ENCODE assay signal across 8 cellular contexts in the genomic region with DNA sequence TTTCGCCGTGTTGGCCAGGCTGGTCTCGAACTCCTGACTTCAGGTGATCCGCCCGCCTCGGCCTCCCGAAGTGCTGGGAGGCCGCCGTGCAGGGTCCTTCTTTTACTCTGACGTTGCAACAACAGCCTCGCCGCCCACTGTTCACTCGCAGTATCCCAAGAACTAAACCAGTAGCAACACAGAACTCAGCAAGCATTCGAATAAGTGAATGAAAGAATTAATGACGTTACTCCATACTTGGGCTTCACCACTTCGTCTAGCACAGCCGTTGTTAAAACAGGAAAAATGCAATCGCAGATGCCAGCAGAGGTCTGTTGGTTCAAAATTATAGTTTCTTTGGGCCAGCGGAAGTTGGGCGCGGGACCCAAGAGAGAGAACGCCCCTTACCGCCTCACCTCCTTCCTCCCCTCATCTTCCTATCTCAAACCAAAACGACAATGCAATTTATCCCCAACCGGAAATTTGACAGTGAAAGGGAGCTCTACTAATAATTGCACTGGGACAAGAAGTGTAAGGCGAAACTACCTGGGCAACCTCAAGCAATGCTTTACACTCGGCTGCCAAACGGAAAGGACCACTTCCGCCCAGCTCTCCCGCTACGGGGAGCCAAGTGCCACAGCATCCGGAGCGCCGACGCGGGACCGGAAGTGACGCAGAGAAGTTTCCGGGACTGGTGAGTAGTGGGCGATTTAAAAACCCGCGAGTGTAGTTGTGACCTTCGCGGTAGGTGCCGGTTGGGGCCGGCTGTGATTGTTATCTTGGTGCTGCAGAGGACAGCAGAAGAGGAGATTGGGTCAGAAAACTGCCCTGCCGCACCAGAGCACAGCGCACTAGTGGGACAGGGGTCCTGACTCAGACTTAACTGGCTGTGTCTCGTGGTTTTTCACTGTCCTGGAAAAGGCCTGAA. TPM values are rescaled to one million over a fixed set of nuclear protein-coding genes. Genes with fewer than 3 reads are reported as not detected.
DNase-seq lines count a peak whose midpoint lies in the region; ATAC-seq and TF ChIP-seq lines count a peak whose summit lies in the region.

TSS of gene NIF3L1 (plus strand) at position 653 of the 907 bp plus-strand sequence. CDS start 2,573 bp downstream, outside the sequence.
TSS of gene PPIL3 (minus strand) at position 359 of the 907 bp plus-strand sequence. CDS start 1,462 bp downstream, outside the sequence.

- peak within 1 kb of the TSS; percentile 91 to 92 for H3K4me3 ChIP-seq in CD4-positive, alpha-beta memory T cell (ENCODE audit: low read length in 2 of 2)
- peak within 1 kb of the TSS; percentile 57 for H3K4me3 ChIP-seq in lung

- no peaks in the 10 kb centered on the region for H3K27me3 Mint-ChIP-seq in CD4-positive, alpha-beta memory T cell

- H3K27me3 ChIP-seq in CD4-positive, alpha-beta memory T cell (ENCODE audit: insufficient read depth, low read length), result no peaks in the 10 kb centered on the region
- H3K27me3 ChIP-seq in lung (ENCODE audit: control insufficient read depth, insufficient read depth), result no peaks in the 10 kb centered on the region

- H3K9me3 Mint-ChIP-seq in CD4-positive, alpha-beta memory T cell, result no peaks in the 10 kb centered on the region

- H3K27ac ChIP-seq in CD4-positive, alpha-beta memory T cell (ENCODE audit: low read depth, low read length), result peak within 1 kb of the TSS; percentile 85
- peak within 1 kb of the TSS; percentile 86 to 98 for H3K27ac ChIP-seq in lung (ENCODE audit: low read depth in 1 of 2, low read length in 1 of 2)

- peaks cover 30 to 57% (median 45%) of the 10 kb centered on the region in 4 donors for H3K4me1 Mint-ChIP-seq in CD4-positive, alpha-beta memory T cell

- ATAC-seq in GM19467 (IDR thresholded peaks at IDR 0.05; ENCODE audit: unreplicated experiment) (peak; percentile 86), lung (ENCODE audit: insufficient read depth, low FRiP score) (peak; percentile 94)

- H3K4me3 Mint-ChIP-seq in CD4-positive, alpha-beta memory T cell, result peak within 1 kb of the TSS; percentile 90 to 98 (median 96)

- POLR2A ChIA-PET in CD4-positive, alpha-beta memory T cell (lab: Charles Lee; ENCODE audit: partially characterized antibody), result interaction anchor here (0.6 to 5.7 kb wide), 37 partner anchors 9 to 1383 kb away, joined by 3 to 285 read pairs (median 5); partner anchors contain the start of genes ALS2, BZW1, CASP10 and CASP8

- no peaks in the 10 kb centered on the region for H3K9me3 ChIP-seq in CD4-positive, alpha-beta memory T cell (ENCODE audit: control insufficient read depth in 1 of 2, low read length in 2 of 2)
- H3K9me3 ChIP-seq in lung (ENCODE audit: control insufficient read depth in 2 of 2, insufficient read depth in 1 of 2, low read length in 1 of 2), result no peaks in the 10 kb centered on the region

- H3K4me1 ChIP-seq in CD4-positive, alpha-beta memory T cell (ENCODE audit: insufficient read depth, low read length), result peaks cover 31% of the 10 kb centered on the region
- peaks cover 0 to 6% of the 10 kb centered on the region in 2 donors for H3K4me1 ChIP-seq in lung (ENCODE audit: control insufficient read depth in 2 of 2, insufficient read depth in 2 of 2, low read length in 2 of 2)

- H3K36me3 Mint-ChIP-seq in CD4-positive, alpha-beta memory T cell, result peaks cover 18 to 45% of the 10 kb centered on the region in 2 donors

- intact Hi-C loops in CD4-positive, alpha-beta memory T cell (cut with micrococcal nuclease), result loop anchor here (1.0 kb wide), 8 partner anchors 12 to 934 kb away; partner anchors contain the start of genes BZW1, CFLAR, CLK1 and HYCC2

- H3K27ac Mint-ChIP-seq in CD4-positive, alpha-beta memory T cell, result peak within 1 kb of the TSS; percentile 98 to 100 (median 99)

- 0% methylated on average over 49 of the region's 49 CpGs for WGBS in lung, 2 donors

- DNase-seq in CD4-positive, alpha-beta memory T cell, result peak; percentile 96 to 98 (median 96)
- peak; percentile 97 for DNase-seq in HS-27A (ENCODE audit: low read depth)
- peak; percentile 73 for DNase-seq in NK-92 (lab: John Stamatoyannopoulos, UW; ENCODE audit: unreplicated experiment)
- peak; percentile 91 for DNase-seq in activated CD8-positive, alpha-beta memory T cell treated with anti-CD3 and anti-CD28 coated beads for 1 hour (ENCODE audit: extremely low read depth in 1 of 2, low read depth in 1 of 2)
- peak; percentile 95 for DNase-seq in effector CD4-positive, alpha-beta T cell
- peak; percentile 98 for DNase-seq in lung (ENCODE audit: low spot score)
- DNase-seq in stimulated activated CD4-positive, alpha-beta T cell treated with anti-CD3 and anti-CD28 coated beads, TNF-alpha, amount 100 ng/mL, for 4 hours (ENCODE audit: low read depth in 3 of 3), result peak; percentile 90 to 93 (median 91)

- TF ChIP-seq CTCF in lung (IDR thresholded peaks at IDR 0.05; ENCODE audit: control extremely low read depth, extremely low read depth), result no peak

- CTCF ChIA-PET in CD4-positive, alpha-beta memory T cell (lab: Charles Lee; ENCODE audit: partially characterized antibody), result interaction anchor here (0.8 to 2.0 kb wide), 11 partner anchors 12 to 343 kb away, joined by 3 to 9 read pairs (median 4); partner anchors contain the start of genes CASP10, CLK1 and ORC2

- H3K36me3 ChIP-seq in CD4-positive, alpha-beta memory T cell (ENCODE audit: insufficient read depth, low read length), result peaks cover 3% of the 10 kb centered on the region
- H3K36me3 ChIP-seq in lung (ENCODE audit: control insufficient read depth in 2 of 2, insufficient read depth in 2 of 2, low read length in 2 of 2), result peaks cover 4 to 10% of the 10 kb centered on the region in 2 donors

RNA-seq across cellular contexts. Expression of gene NIF3L1, which starts in this region (rescaled TPM):
- total RNA-seq in CD4-positive, alpha-beta memory T cell, result 10 to 100 TPM; 30.0 to 30.3 TPM
- polyA plus RNA-seq in CD4-positive, alpha-beta memory T cell, result 10 to 100 TPM; 22.4 to 23.0 TPM
- 10 to 100 TPM; 22.6 to 23.5 TPM for total RNA-seq in lung
- polyA plus RNA-seq in lung, result 10 to 100 TPM; 15.8 to 23.4 TPM

RNA-seq across cellular contexts. Expression of gene PPIL3, which starts in this region (rescaled TPM):
- 10 to 100 TPM; 48.0 to 57.7 TPM for total RNA-seq in CD4-positive, alpha-beta memory T cell
- 10 to 100 TPM; 18.7 to 27.2 TPM for polyA plus RNA-seq in CD4-positive, alpha-beta memory T cell
- total RNA-seq in lung, result 10 to 100 TPM; 19.0 to 81.1 TPM
- polyA plus RNA-seq in lung, result 10 to 100 TPM in 1 of 2 donors, 1 to 10 TPM in 1; 8.6 to 33.0 TPM

Comparison
In these comparisons a context has a peak if more than half of its experiments do, and no peak if none do; other contexts are left out.
1. Peak in every context shown above with its lines: DNase-seq, ATAC-seq, H3K4me3 ChIP-seq and H3K27ac ChIP-seq.